ENCODE assay signal across 11 cellular contexts in genomic region chr2:216492951-216493685, GRCh38. TPM values are rescaled to one million over a fixed set of nuclear protein-coding genes. Genes with fewer than 3 reads are reported as not detected.
DNase-seq lines count a peak whose midpoint lies in the region; ATAC-seq and TF ChIP-seq lines count a peak whose summit lies in the region.
"Had no signal": no experiment of that assay in that cellular context is flagged by ENCODE, and none has a peak within 500 bp of the region (broad histone marks: within the 10 kb centered on the region; RNA-seq: fewer than 3 reads in every experiment).

No MANE protein-coding gene starts in this region.

- TF ChIP-seq CTCF in NB4 (IDR thresholded peaks at IDR 0.05; ENCODE audit: low read depth, low read length) (no peak), dorsolateral prefrontal cortex (IDR thresholded peaks at IDR 0.05 in 54 of 56, conservative IDR thresholded peaks at IDR 0.05 in 2 of 56; ENCODE audit: low read depth in 1 of 56, partially characterized antibody in 56 of 56) (no peak), osteocyte (IDR thresholded peaks at IDR 0.05) (no peak), tibial artery (IDR thresholded peaks at IDR 0.05) (no peak), GM10266 (IDR thresholded peaks at IDR 0.05; ENCODE audit: control insufficient read depth, insufficient read depth, low read depth, missing control alignments) (no peak)

- no peaks in the 10 kb centered on the region for H3K36me3 Mint-ChIP-seq in osteocyte (ENCODE audit: unreplicated experiment)

- no peaks in the 10 kb centered on the region for H3K36me3 ChIP-seq in tibial artery

- no peak for TF ChIP-seq POLR2A in NB4 (IDR thresholded peaks at IDR 0.05; ENCODE audit: extremely low read depth, insufficient read length)

- no peaks in the 10 kb centered on the region for H3K27me3 Mint-ChIP-seq in osteocyte (ENCODE audit: unreplicated experiment)
- H3K27me3 Mint-ChIP-seq: activated naive CD4-positive, alpha-beta T cell treated with anti-CD3 and anti-CD28 coated beads, Interleukin-2, amount 10 ng/mL, durations not matched to agents 7 days and 5 days; T-cell had no signal

- H3K4me3 ChIP-seq in NB4 (ENCODE audit: low read depth, low read length) (no peak overlapping the region), dorsolateral prefrontal cortex (no peak overlapping the region), tibial artery (no peak overlapping the region)

- peaks cover 0 to 10% (median 8%) of the 10 kb centered on the region in 4 donors for H3K4me1 ChIP-seq in tibial artery

- H3K4me1 Mint-ChIP-seq in osteocyte (ENCODE audit: unreplicated experiment) = peaks cover 43% of the 10 kb centered on the region

- DNase-seq in ELR (ENCODE audit: low read depth) = peak; percentile 88
- DNase-seq in NB4 (ENCODE audit: low read depth) = peak; percentile 92
- DNase-seq in dorsolateral prefrontal cortex = peak in 6 of 10 donors; percentile 42 to 79 (median 54)
- no peak for DNase-seq in osteocyte (ENCODE audit: extremely low spot score, unreplicated experiment)
- DNase-seq in tibial artery = no peak
- DNase-seq in GM10266 (ENCODE audit: extremely low spot score) = no peak
- no peak for DNase-seq in activated CD8-positive, alpha-beta memory T cell treated with anti-CD3 and anti-CD28 coated beads, Interleukin-2, amount 50 U/mL, for 48 hours
- DNase-seq: activated naive CD4-positive, alpha-beta T cell treated with anti-CD3 and anti-CD28 coated beads, Interleukin-2, amount 10 ng/mL, durations not matched to agents 7 days and 5 days; NCI-H1048; T-cell had no signal

- H3K9me3 ChIP-seq in tibial artery = no peaks in the 10 kb centered on the region

- H3K27ac Mint-ChIP-seq in osteocyte (ENCODE audit: unreplicated experiment) = peak overlapping the region; percentile 69
- H3K27ac Mint-ChIP-seq: activated naive CD4-positive, alpha-beta T cell treated with anti-CD3 and anti-CD28 coated beads, Interleukin-2, amount 10 ng/mL, durations not matched to agents 7 days and 5 days; T-cell had no signal

- no peak for ATAC-seq in GM19463 (IDR thresholded peaks at IDR 0.05; ENCODE audit: unreplicated experiment)
- ATAC-seq: T-cell had no signal

- peak overlapping the region in 50 of 59 donors; percentile 1 to 83 (median 65) for H3K27ac ChIP-seq in dorsolateral prefrontal cortex
- H3K27ac ChIP-seq in tibial artery = no peak overlapping the region

- no peaks in the 10 kb centered on the region for H3K9me3 Mint-ChIP-seq in osteocyte (ENCODE audit: unreplicated experiment)
- H3K9me3 Mint-ChIP-seq: activated naive CD4-positive, alpha-beta T cell treated with anti-CD3 and anti-CD28 coated beads, Interleukin-2, amount 10 ng/mL, durations not matched to agents 7 days and 5 days; T-cell had no signal

- intact Hi-C loops in dorsolateral prefrontal cortex (cut with DNase I) (loop anchor here in 1 of 2 donors (10.0 kb wide), 1 partner anchor 378 kb away; no protein-coding TSS in a partner anchor), tibial artery (cut with DNase I; ENCODE audit: low total_unique reads) (no loop called here)

- no peak overlapping the region for H3K4me3 Mint-ChIP-seq in osteocyte (ENCODE audit: unreplicated experiment)
- H3K4me3 Mint-ChIP-seq: activated naive CD4-positive, alpha-beta T cell treated with anti-CD3 and anti-CD28 coated beads, Interleukin-2, amount 10 ng/mL, durations not matched to agents 7 days and 5 days; T-cell had no signal

- H3K27me3 ChIP-seq in dorsolateral prefrontal cortex = no peaks in the 10 kb centered on the region
- H3K27me3 ChIP-seq in tibial artery = no peaks in the 10 kb centered on the region

RNA-seq across cellular contexts. Expression of gene RPL37A, which starts 5.5 kb away (rescaled TPM):
- total RNA-seq in dorsolateral prefrontal cortex (1,000 to 10,000 TPM in 115 of 120 experiments, 100 to 1,000 TPM in 5; 791 to 1,871 (median 1,178) TPM), osteocyte (2,580 and 2,608 TPM in 2 replicates)

Comparison
In these comparisons a context has a peak if more than half of its experiments do, and no peak if none do; other contexts are left out.
1. DNase-seq: peak in ELR (single experiment), NB4 (single experiment) and dorsolateral prefrontal cortex (6 of 10); none in osteocyte (single experiment), tibial artery (0 of 2), GM10266 (single experiment) and activated CD8-positive, alpha-beta memory T cell treated with anti-CD3 and anti-CD28 coated beads, Interleukin-2, amount 50 U/mL, for 48 hours (single experiment).
2. H3K27ac ChIP-seq: peak in dorsolateral prefrontal cortex (50 of 59); none in tibial artery (0 of 2).